ENCODE assay signal across 1 cellular context in genomic region chr7:21722371-21722770, GRCh38.
TF ChIP-seq lines count a peak whose summit lies in the region.

No MANE protein-coding gene starts in this region.

TF ChIP-seq in GM23338, 12 proteins besides CTCF, POLR2A, EP300 and RAD21 (continued from another document):
- TF ChIP-seq ZNF462 (CRISPR knock-in tag; IDR thresholded peaks at IDR 0.05) (no peak), EZH2phosphoT487 (IDR thresholded peaks at IDR 0.05; ENCODE audit: unreplicated experiment) (no peak), CREB1 (CRISPR knock-in tag; IDR thresholded peaks at IDR 0.05; ENCODE audit: low read depth) (no peak), ETS1 (IDR thresholded peaks at IDR 0.05) (no peak)
